ENCODE assay signal across 26 cellular contexts in genomic region chr6:121776054-121776453, GRCh38.
"Had no signal": no experiment of that assay in that cellular context is flagged by ENCODE, and none has a peak within 500 bp of the region (broad histone marks: within the 10 kb centered on the region; RNA-seq: fewer than 3 reads in every experiment).

No MANE protein-coding gene starts in this region.

- DNase-seq: colonic mucosa; cortex of kidney; effector CD8-positive, alpha-beta T cell; effector memory CD8-positive, alpha-beta T cell; endodermal cell; erythroblast; esophagus squamous epithelium; foreskin fibroblast; foreskin melanocyte; gastrocnemius medialis; glutamatergic neuron; head of caudate nucleus; hypothalamus; left colon; left ventricle myocardium superior; lower lobe of right lung; mesenchymal stem cell; mucosa of descending colon; naive B cell had no signal

- H3K27me3 ChIP-seq: colonic mucosa, esophagus squamous epithelium, gastrocnemius medialis, hepatocyte had no signal

- FAIRE-seq: endometrium, islet of Langerhans, keratinocyte had no signal

- H3K4me3 ChIP-seq: colonic mucosa, esophagus squamous epithelium, gastrocnemius medialis, hepatocyte, lower lobe of right lung, mucosa of descending colon had no signal

- H2AFZ ChIP-seq: hepatocyte had no signal

- H3K36me3 ChIP-seq: colonic mucosa, esophagus squamous epithelium, gastrocnemius medialis, lower lobe of right lung had no signal

- H3K4me1 ChIP-seq: colonic mucosa, lower lobe of right lung had no signal

- H3K27ac ChIP-seq: colonic mucosa, epithelial cell of prostate, esophagus squamous epithelium, gastrocnemius medialis, hepatocyte, lower lobe of right lung had no signal

- ATAC-seq: effector memory CD8-positive, alpha-beta T cell; esophagus mucosa; gastrocnemius medialis; left colon; left lobe of liver; left ventricle myocardium superior; lower lobe of right lung; mucosa of descending colon had no signal

- H3K4me2 ChIP-seq: hepatocyte had no signal

- H3K9me3 ChIP-seq: colonic mucosa, lower lobe of right lung, mucosa of descending colon had no signal

- H3K79me2 ChIP-seq: hepatocyte had no signal
